Comparison of ENCODE assay signal across 22 cellular contexts in the genomic region with DNA sequence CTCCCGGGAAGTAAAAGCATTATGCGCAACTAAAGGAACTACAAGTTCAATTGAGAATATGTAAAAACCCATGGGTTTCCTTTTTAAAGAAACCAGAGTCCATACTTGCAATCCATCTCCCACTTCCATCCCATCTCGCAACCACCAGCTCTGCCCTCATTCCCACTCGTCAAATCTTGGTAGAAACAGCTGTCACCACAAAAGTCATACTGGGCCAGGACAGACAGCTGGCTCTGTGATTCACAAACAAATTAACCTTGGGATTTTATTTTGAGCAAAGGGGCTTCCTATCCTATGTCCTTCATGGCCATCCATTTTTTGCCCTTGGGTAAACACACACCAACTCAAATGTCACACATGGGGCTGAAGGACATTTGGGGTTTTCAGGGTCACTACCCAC.
DNase-seq lines count a peak whose midpoint lies in the region; ATAC-seq, FAIRE-seq and TF ChIP-seq lines count a peak whose summit lies in the region.
"Had no signal": no experiment of that assay in that cellular context is flagged by ENCODE, and none has a peak within 500 bp of the region (broad histone marks: within the 10 kb centered on the region; RNA-seq: fewer than 3 reads in every experiment).

No MANE protein-coding gene starts in this region.

- no peak overlapping the region for H3K27ac Mint-ChIP-seq in GM23338
- H3K27ac Mint-ChIP-seq: activated CD4-positive, alpha-beta T cell treated with anti-CD3 and anti-CD28 coated beads, Interleukin-2, amount 10 ng/mL, durations not matched to agents 7 days and 5 days; activated CD8-positive, alpha-beta memory T cell treated with anti-CD3 and anti-CD28 coated beads, Interleukin-2, amount 10 ng/mL, durations not matched to agents 7 days and 5 days; activated naive CD4-positive, alpha-beta T cell treated with anti-CD3 and anti-CD28 coated beads, Interleukin-2, amount 50 U/mL, for 24 hours; CD4-positive, alpha-beta memory T cell; endodermal cell had no signal

- H3K4me3 Mint-ChIP-seq in GM23338: no peak overlapping the region
- H3K4me3 Mint-ChIP-seq: activated CD4-positive, alpha-beta T cell treated with anti-CD3 and anti-CD28 coated beads, Interleukin-2, amount 10 ng/mL, durations not matched to agents 7 days and 5 days; activated CD8-positive, alpha-beta memory T cell treated with anti-CD3 and anti-CD28 coated beads, Interleukin-2, amount 10 ng/mL, durations not matched to agents 7 days and 5 days; activated naive CD4-positive, alpha-beta T cell treated with anti-CD3 and anti-CD28 coated beads, Interleukin-2, amount 50 U/mL, for 24 hours; CD4-positive, alpha-beta memory T cell; endodermal cell had no signal

- H3K79me2 ChIP-seq in GM23338 (replicated peaks; ENCODE audit: insufficient read depth) (no peaks in the 10 kb centered on the region), keratinocyte (ENCODE audit: control insufficient read depth, insufficient read depth, low read length) (no peaks in the 10 kb centered on the region)

- H3K27ac ChIP-seq in GM23338 (ENCODE audit: low read depth) (no peak overlapping the region), keratinocyte (ENCODE audit: control insufficient read depth, insufficient read depth, low read length) (peak overlapping the region; percentile 28)
- H3K27ac ChIP-seq: KMS-11, upper lobe of right lung had no signal

- peaks cover 11% of the 10 kb centered on the region for H3K4me1 ChIP-seq in GM23338 (ENCODE audit: insufficient read depth)
- peaks cover 30% of the 10 kb centered on the region for H3K4me1 ChIP-seq in keratinocyte (ENCODE audit: control insufficient read depth, extremely low read depth, insufficient read depth, low read length)
- H3K4me1 ChIP-seq: upper lobe of right lung had no signal

- no peaks in the 10 kb centered on the region for H3F3A ChIP-seq in GM23338 (replicated peaks; ENCODE audit: low read depth)

- no peaks in the 10 kb centered on the region for H3K36me3 Mint-ChIP-seq in GM23338 (ENCODE audit: low read depth)
- H3K36me3 Mint-ChIP-seq: activated CD8-positive, alpha-beta memory T cell treated with anti-CD3 and anti-CD28 coated beads, Interleukin-2, amount 10 ng/mL, durations not matched to agents 7 days and 5 days; activated naive CD4-positive, alpha-beta T cell treated with anti-CD3 and anti-CD28 coated beads, Interleukin-2, amount 50 U/mL, for 24 hours; CD4-positive, alpha-beta memory T cell had no signal

- H3K9me3 ChIP-seq in keratinocyte (ENCODE audit: control insufficient read depth, low read depth, low read length): no peaks in the 10 kb centered on the region
- H3K9me3 ChIP-seq: upper lobe of right lung had no signal

- H3K36me3 ChIP-seq in GM23338 (ENCODE audit: insufficient read depth) (no peaks in the 10 kb centered on the region), keratinocyte (ENCODE audit: control insufficient read depth in 2 of 2, extremely low read depth in 1 of 2, insufficient read depth in 2 of 2, low read length in 2 of 2) (no peaks in the 10 kb centered on the region), H7 (replicated peaks; ENCODE audit: control insufficient read depth, insufficient read depth, low read length) (no peaks in the 10 kb centered on the region)
- H3K36me3 ChIP-seq: upper lobe of right lung had no signal

- no peaks in the 10 kb centered on the region for H3K9me1 ChIP-seq in keratinocyte (ENCODE audit: control insufficient read depth, extremely low read depth, insufficient read depth, low read length)

- TF ChIP-seq CTCF in GM23338 (conservative IDR thresholded peaks at IDR 0.05; ENCODE audit: low read depth in 2 of 2) (no peak), keratinocyte (optimal IDR thresholded peaks at IDR 0.05 in 1 of 3, IDR thresholded peaks at IDR 0.05 in 1 of 3, conservative IDR thresholded peaks at IDR 0.05 in 1 of 3; ENCODE audit: extremely low read depth in 1 of 3, insufficient read depth in 2 of 3, low read length in 3 of 3) (no peak), foreskin fibroblast (IDR thresholded peaks at IDR 0.05; ENCODE audit: low read depth, low read length) (no peak)

- no peaks in the 10 kb centered on the region for H3K27me3 ChIP-seq in GM23338 (ENCODE audit: insufficient read depth)
- no peaks in the 10 kb centered on the region for H3K27me3 ChIP-seq in keratinocyte (ENCODE audit: control insufficient read depth, extremely low read depth, insufficient read depth, low read length)
- no peaks in the 10 kb centered on the region for H3K27me3 ChIP-seq in H7 (ENCODE audit: control insufficient read depth, insufficient read depth, low read length)
- H3K27me3 ChIP-seq: upper lobe of right lung had no signal

- peak; percentile 32; the same call in 1 of the 3 replicates for ATAC-seq in GM23338
- ATAC-seq: activated CD8-positive, alpha-beta memory T cell treated with anti-CD3 and anti-CD28 coated beads, Interleukin-2, amount 10 ng/mL, durations not matched to agents 7 days and 5 days had no signal

- peak; percentile 4 for DNase-seq in DMS79 treated with DMSO at 0.1 percent for 48 hours (lab: John Stamatoyannopoulos, UW)
- no peak for DNase-seq in DMS79 (lab: John Stamatoyannopoulos, UW)
- no peak for DNase-seq in GM23338 (ENCODE audit: low spot score)
- DNase-seq in RPMI7951 (ENCODE audit: low read depth): peak; percentile 59
- DNase-seq in keratinocyte (ENCODE audit: low read depth, low spot score): no peak
- DNase-seq in hippocampal formation (lab: John Stamatoyannopoulos, UW): no peak
- no peak for DNase-seq in foreskin fibroblast
- no peak for DNase-seq in H7
- DNase-seq: 8988T; activated CD8-positive, alpha-beta memory T cell treated with anti-CD3 and anti-CD28 coated beads, Interleukin-2, amount 10 ng/mL, durations not matched to agents 7 days and 5 days; cortex of kidney; GF-D8; GOT3; stimulated activated CD4-positive, alpha-beta T cell treated with anti-CD3 and anti-CD28 coated beads, Interleukin-2, amount 100 ng/mL, for 24 hours; T-helper 9 cell; upper lobe of right lung had no signal

- no peak for FAIRE-seq in keratinocyte (lab: Jason Lieb, UNC)

- H3K9me3 Mint-ChIP-seq in GM23338: no peaks in the 10 kb centered on the region
- H3K9me3 Mint-ChIP-seq: activated CD4-positive, alpha-beta T cell treated with anti-CD3 and anti-CD28 coated beads, Interleukin-2, amount 10 ng/mL, durations not matched to agents 7 days and 5 days; endodermal cell had no signal

- dilution Hi-C loops in keratinocyte (cut with MboI; ENCODE audit: extremely low pct_ligation_motif_present, low sequenced_read_pairs): no loop called here

- 0 out of 2 replicates have a peak overlapping the region, but pooled peaks have one; percentile 18 for H3K4me2 ChIP-seq in GM23338
- H3K4me2 ChIP-seq in keratinocyte (ENCODE audit: control insufficient read depth, extremely low read depth, insufficient read depth, low read depth, low read length): no peak overlapping the region
- H3K4me2 ChIP-seq: KMS-11 had no signal

- H4K20me1 ChIP-seq in GM23338 (replicated peaks; ENCODE audit: insufficient read depth) (no peaks in the 10 kb centered on the region), keratinocyte (ENCODE audit: control insufficient read depth, extremely low read depth, insufficient read depth, low read length) (no peaks in the 10 kb centered on the region)

- H3K27me3 Mint-ChIP-seq in GM23338 (ENCODE audit: insufficient read depth, low read depth, poor library complexity): peaks cover 2% of the 10 kb centered on the region

- H3K9me2 ChIP-seq in GM23338 (ENCODE audit: insufficient read depth): no peaks in the 10 kb centered on the region

- no peak overlapping the region for H3K9ac ChIP-seq in keratinocyte (ENCODE audit: control insufficient read depth, extremely low read depth, insufficient read depth, low read length)
- H3K9ac ChIP-seq: KMS-11 had no signal

- H3K4me3 ChIP-seq in GM23338 (no peak overlapping the region), keratinocyte (ENCODE audit: control insufficient read depth in 2 of 3, extremely low read depth in 1 of 3, insufficient read depth in 2 of 3, low read depth in 1 of 3, low read length in 3 of 3) (no peak overlapping the region), foreskin fibroblast (ENCODE audit: low read depth in 1 of 2, low read length in 2 of 2) (no peak overlapping the region), H7 (ENCODE audit: insufficient read depth, low read depth, low read length) (no peak overlapping the region)
- H3K4me3 ChIP-seq: lung, upper lobe of right lung had no signal

- no peak overlapping the region for H2AFZ ChIP-seq in GM23338
- H2AFZ ChIP-seq in keratinocyte (ENCODE audit: control insufficient read depth, low read length): no peak overlapping the region

- H3K4me1 Mint-ChIP-seq in GM23338: peaks cover 13% of the 10 kb centered on the region
- H3K4me1 Mint-ChIP-seq: activated CD4-positive, alpha-beta T cell treated with anti-CD3 and anti-CD28 coated beads, Interleukin-2, amount 10 ng/mL, durations not matched to agents 7 days and 5 days; activated naive CD4-positive, alpha-beta T cell treated with anti-CD3 and anti-CD28 coated beads, Interleukin-2, amount 50 U/mL, for 24 hours; CD4-positive, alpha-beta memory T cell; endodermal cell had no signal

TF ChIP-seq in GM23338, 12 proteins besides CTCF, POLR2A, EP300 and RAD21:
- TF ChIP-seq JUNB (IDR thresholded peaks at IDR 0.05; ENCODE audit: unreplicated experiment): no peak
TF ChIP-seq in GM23338: peak in this region for 0.

Comparison
In these comparisons a context has a peak if more than half of its experiments do, and no peak if none do; other contexts are left out.
1. DNase-seq: peak in DMS79 treated with DMSO at 0.1 percent for 48 hours (single experiment) and RPMI7951 (single experiment); none in DMS79 (single experiment), GM23338 (single experiment), keratinocyte (single experiment), hippocampal formation (0 of 2), foreskin fibroblast (0 of 2) and H7 (single experiment).